In the genomic region with DNA sequence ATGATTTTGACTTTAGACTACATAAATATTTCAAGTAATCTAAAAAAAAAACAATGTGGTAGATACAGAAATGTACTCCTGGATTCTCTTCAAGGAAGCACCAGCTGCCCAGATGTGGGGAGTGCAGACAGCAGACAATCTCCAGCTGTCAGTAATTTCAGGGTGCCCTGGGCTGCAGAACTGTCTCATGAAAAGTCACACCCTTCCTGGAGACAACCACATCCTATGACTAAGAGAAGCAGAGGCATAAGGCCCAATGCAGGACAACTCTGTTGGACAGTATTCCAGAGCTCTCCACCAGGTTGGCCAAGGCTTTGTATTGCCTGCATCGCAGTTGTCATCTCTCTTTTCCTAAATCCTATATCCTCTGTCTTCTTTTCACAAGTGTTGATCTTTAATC, we compare ENCODE assay signal across 13 cellular contexts. TPM values are rescaled to one million over a fixed set of nuclear protein-coding genes. Genes with fewer than 3 reads are reported as not detected.
DNase-seq lines count a peak whose midpoint lies in the region; ATAC-seq and TF ChIP-seq lines count a peak whose summit lies in the region.
"Had no signal": no experiment of that assay in that cellular context is flagged by ENCODE, and none has a peak within 500 bp of the region (broad histone marks: within the 10 kb centered on the region; RNA-seq: fewer than 3 reads in every experiment).

No MANE protein-coding gene starts in this region.

- intact Hi-C loops in activated naive CD4-positive, alpha-beta T cell treated with anti-CD3 and anti-CD28 coated beads for 36 hours (cut with micrococcal nuclease): no loop called here
- intact Hi-C loops in ascending aorta (cut with DNase I): no loop called here

- CTCF ChIA-PET in activated naive CD4-positive, alpha-beta T cell treated with anti-CD3 and anti-CD28 coated beads for 36 hours (lab: Charles Lee): interaction anchor here (0.8 kb wide), 1 partner anchor 243 kb away, joined by 4 read pairs; no protein-coding TSS in a partner anchor
- CTCF ChIA-PET in GM10248 (lab: Yijun Ruan, JAX): interaction anchor here (1.1 to 2.0 kb wide), 2 partner anchors 12 to 14 kb away, joined by 3 to 5 read pairs; no protein-coding TSS in a partner anchor

- H3K4me1 ChIP-seq in ascending aorta: no peaks in the 10 kb centered on the region

- H3K27me3 Mint-ChIP-seq in activated naive CD4-positive, alpha-beta T cell treated with anti-CD3 and anti-CD28 coated beads for 36 hours (ENCODE audit: low read depth): no peaks in the 10 kb centered on the region
- H3K27me3 Mint-ChIP-seq in effector memory CD8-positive, alpha-beta T cell: no peaks in the 10 kb centered on the region
- H3K27me3 Mint-ChIP-seq: B cell had no signal

- H3K9me3 Mint-ChIP-seq in activated naive CD4-positive, alpha-beta T cell treated with anti-CD3 and anti-CD28 coated beads, Interleukin-2, amount 50 U/mL, for 72 hours: peaks cover 7 to 9% of the 10 kb centered on the region in 2 donors
- peaks cover 8% of the 10 kb centered on the region for H3K9me3 Mint-ChIP-seq in activated naive CD4-positive, alpha-beta T cell treated with anti-CD3 and anti-CD28 coated beads for 36 hours
- no peaks in the 10 kb centered on the region for H3K9me3 Mint-ChIP-seq in effector memory CD8-positive, alpha-beta T cell

- no peak for DNase-seq in activated naive CD4-positive, alpha-beta T cell treated with anti-CD3 and anti-CD28 coated beads, Interleukin-2, amount 50 U/mL, for 72 hours (ENCODE audit: low spot score in 2 of 2)
- no peak for DNase-seq in activated naive CD4-positive, alpha-beta T cell treated with anti-CD3 and anti-CD28 coated beads for 36 hours
- DNase-seq in RPMI7951 (ENCODE audit: low read depth): peak; percentile 80
- peak in 2 of 3 experiments; percentile 4 to 22 for DNase-seq in effector memory CD8-positive, alpha-beta T cell
- peak; percentile 25 for DNase-seq in stimulated activated CD8-positive, alpha-beta memory T cell treated with anti-CD3 and anti-CD28 coated beads, Interleukin-4, amount 100 ng/mL, for 48 hours
- DNase-seq in GM10248 (ENCODE audit: extremely low spot score): no peak
- no peak for DNase-seq in ascending aorta (ENCODE audit: low spot score in 2 of 2)
- DNase-seq: MV-4-11, SIG-M5 had no signal

- no peak for TF ChIP-seq CTCF in GM10248 (IDR thresholded peaks at IDR 0.05; ENCODE audit: control extremely low read depth, extremely low read depth, low read depth, missing control alignments)
- TF ChIP-seq CTCF in ascending aorta (IDR thresholded peaks at IDR 0.05): no peak

- no peaks in the 10 kb centered on the region for H3K9me3 ChIP-seq in ascending aorta

- peaks cover 13 to 20% of the 10 kb centered on the region in 2 donors for H3K36me3 Mint-ChIP-seq in activated naive CD4-positive, alpha-beta T cell treated with anti-CD3 and anti-CD28 coated beads, Interleukin-2, amount 50 U/mL, for 72 hours
- no peaks in the 10 kb centered on the region for H3K36me3 Mint-ChIP-seq in activated naive CD4-positive, alpha-beta T cell treated with anti-CD3 and anti-CD28 coated beads for 36 hours (ENCODE audit: low read depth)
- H3K36me3 Mint-ChIP-seq in effector memory CD8-positive, alpha-beta T cell (ENCODE audit: insufficient read depth): no peaks in the 10 kb centered on the region

- H3K27ac ChIP-seq in ascending aorta: no peak overlapping the region
- H3K27ac ChIP-seq: HL-60 had no signal

- H3K4me1 Mint-ChIP-seq in activated naive CD4-positive, alpha-beta T cell treated with anti-CD3 and anti-CD28 coated beads for 36 hours (ENCODE audit: low read depth): peaks cover 12% of the 10 kb centered on the region
- peaks cover 14 to 20% of the 10 kb centered on the region in 2 donors for H3K4me1 Mint-ChIP-seq in effector memory CD8-positive, alpha-beta T cell (ENCODE audit: low read depth in 2 of 2)
- H3K4me1 Mint-ChIP-seq: B cell had no signal

- H3K27ac Mint-ChIP-seq in activated naive CD4-positive, alpha-beta T cell treated with anti-CD3 and anti-CD28 coated beads, Interleukin-2, amount 50 U/mL, for 72 hours: peak overlapping the region in 1 of 2 donors; percentile 16
- H3K27ac Mint-ChIP-seq in activated naive CD4-positive, alpha-beta T cell treated with anti-CD3 and anti-CD28 coated beads for 36 hours: no peak overlapping the region
- peak overlapping the region; percentile 1 to 81 for H3K27ac Mint-ChIP-seq in effector memory CD8-positive, alpha-beta T cell
- H3K27ac Mint-ChIP-seq: B cell had no signal

- ATAC-seq in activated naive CD4-positive, alpha-beta T cell treated with anti-CD3 and anti-CD28 coated beads, Interleukin-2, amount 50 U/mL, for 72 hours: peak; percentile 44 to 53
- peak; percentile 97 for ATAC-seq in effector memory CD8-positive, alpha-beta T cell (replicated peaks)
- no peak for ATAC-seq in GM19452 (IDR thresholded peaks at IDR 0.05; ENCODE audit: unreplicated experiment)
- ATAC-seq: sciatic nerve had no signal

- H3K36me3 ChIP-seq in ascending aorta: no peaks in the 10 kb centered on the region

- H3K4me3 ChIP-seq in ascending aorta: no peak overlapping the region

- no peak overlapping the region for H3K4me3 Mint-ChIP-seq in activated naive CD4-positive, alpha-beta T cell treated with anti-CD3 and anti-CD28 coated beads for 36 hours
- peak overlapping the region; percentile 7 to 61 for H3K4me3 Mint-ChIP-seq in effector memory CD8-positive, alpha-beta T cell
- H3K4me3 Mint-ChIP-seq: B cell had no signal

- POLR2A ChIA-PET in GM10248 (lab: Yijun Ruan, JAX): no interaction called here

- H3K27me3 ChIP-seq in ascending aorta: no peaks in the 10 kb centered on the region

RNA-seq across cellular contexts. Expression of gene BLTP1, which starts 34.4 kb away (rescaled TPM):
- total RNA-seq in activated naive CD4-positive, alpha-beta T cell treated with anti-CD3 and anti-CD28 coated beads, Interleukin-2, amount 50 U/mL, for 72 hours: 10 to 100 TPM; 34.9 to 43.6 TPM
- total RNA-seq in activated naive CD4-positive, alpha-beta T cell treated with anti-CD3 and anti-CD28 coated beads for 36 hours: 10 to 100 TPM; 20.5 to 23.6 TPM
- 21.3 and 28.4 TPM in 2 replicates for total RNA-seq in RPMI7951 (2014; rRNA removed; shearing (Covaris generic))
- 188 TPM for total RNA-seq in ascending aorta

Comparison
In these comparisons a context has a peak if more than half of its experiments do, and no peak if none do; other contexts are left out.
1. DNase-seq: peak in RPMI7951 (single experiment), effector memory CD8-positive, alpha-beta T cell (2 of 3) and stimulated activated CD8-positive, alpha-beta memory T cell treated with anti-CD3 and anti-CD28 coated beads, Interleukin-4, amount 100 ng/mL, for 48 hours (single experiment); none in activated naive CD4-positive, alpha-beta T cell treated with anti-CD3 and anti-CD28 coated beads, Interleukin-2, amount 50 U/mL, for 72 hours (0 of 2), activated naive CD4-positive, alpha-beta T cell treated with anti-CD3 and anti-CD28 coated beads for 36 hours (single experiment), GM10248 (single experiment) and ascending aorta (0 of 2).